In the genomic region with DNA sequence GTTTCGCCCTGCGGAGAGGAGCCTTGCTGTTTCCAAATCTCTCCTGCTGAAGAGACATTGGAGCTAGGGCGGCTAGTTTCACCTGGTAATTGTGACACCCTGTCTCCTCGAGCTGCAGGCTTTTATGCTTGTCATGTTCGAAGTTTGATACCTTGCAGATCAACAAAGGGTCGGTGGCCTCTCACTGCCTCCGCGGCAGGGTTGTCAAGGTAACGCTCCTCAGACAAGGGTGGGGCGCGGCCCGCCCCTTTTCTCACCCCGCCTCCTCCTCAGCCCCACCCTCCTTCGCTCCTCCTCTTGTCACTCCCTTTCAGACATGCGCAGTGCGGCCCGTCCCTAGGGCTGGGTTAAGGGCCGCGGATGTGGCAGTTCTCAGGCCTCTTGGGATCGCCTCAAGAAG, we compare ENCODE assay signal across 7 cellular contexts. TPM values are rescaled to one million over a fixed set of nuclear protein-coding genes. Genes with fewer than 3 reads are reported as not detected.
"Had no signal": no experiment of that assay in that cellular context is flagged by ENCODE, and none has a peak within 500 bp of the region (broad histone marks: within the 10 kb centered on the region; RNA-seq: fewer than 3 reads in every experiment).

No MANE protein-coding gene starts in this region.

RNA-seq across cellular contexts. Expression of a gene that starts 0.4 kb away (rescaled TPM):
- total RNA-seq: cerebellum; dermis blood vessel endothelial cell; glomerular endothelial cell; natural killer cell treated with Interleukin-12 subunit alpha and Interleukin-12 subunit beta and Interleukin-15 and Interleukin-18, amount 100 ng/mL, for 72 hours; progenitor cell of endocrine pancreas; right lobe of liver; T-helper 2 cell treated with Interferon-gamma antibody and Interleukin-4, amounts not matched to agents 100 ng/mL and 5 ng/mL, for 36 hours had no signal
